Comparison of ENCODE assay signal across 8 cellular contexts in the genomic region with DNA sequence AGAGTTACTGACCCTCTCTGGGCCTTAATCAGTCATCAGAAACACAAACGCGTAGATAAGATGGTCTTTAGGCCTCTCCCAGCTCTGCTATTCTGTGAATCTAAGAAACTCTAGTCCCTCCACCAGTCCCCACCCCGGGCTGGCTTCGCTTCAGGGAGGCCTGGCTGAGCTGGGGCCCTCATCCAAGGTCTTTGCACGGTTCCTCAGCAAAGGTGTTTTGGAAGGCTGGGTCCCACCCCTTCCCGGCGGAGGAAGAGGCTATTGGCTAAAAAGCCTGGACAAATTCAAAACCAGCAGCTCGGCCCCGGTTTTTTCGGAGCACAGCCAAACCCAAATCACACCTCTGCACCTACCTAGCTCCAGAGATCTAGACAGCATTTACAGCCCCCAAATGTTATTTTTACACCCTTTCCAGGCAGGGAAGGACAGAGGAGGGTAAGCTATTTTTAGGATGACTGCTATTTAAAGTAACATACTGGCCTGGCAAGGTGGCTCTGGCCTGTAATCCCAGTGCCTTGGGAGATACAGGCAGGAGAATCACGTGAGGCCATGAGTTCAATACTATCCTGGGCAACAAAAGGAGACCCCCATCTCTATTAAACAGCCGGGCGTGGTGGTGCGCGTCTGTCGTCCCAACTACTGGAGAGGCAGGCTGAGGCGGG. TPM values are rescaled to one million over a fixed set of nuclear protein-coding genes. Genes with fewer than 3 reads are reported as not detected.
DNase-seq lines count a peak whose midpoint lies in the region; ATAC-seq and TF ChIP-seq lines count a peak whose summit lies in the region.

No MANE protein-coding gene starts in this region.

- TF ChIP-seq CTCF in heart right ventricle (IDR thresholded peaks at IDR 0.05) (no peak), retinal pigment epithelial cell (conservative IDR thresholded peaks at IDR 0.05; ENCODE audit: low read depth, low read length) (no peak)

- WGBS in heart right ventricle, 2 donors = 34 to 51% methylated on average over 17 of the region's 17 CpGs

- H3K36me3 ChIP-seq in H7 (replicated peaks; ENCODE audit: control insufficient read depth, insufficient read depth, low read length) (no peaks in the 10 kb centered on the region), heart right ventricle (no peaks in the 10 kb centered on the region)

- intact Hi-C loops in heart right ventricle (cut with DNase I) = loop anchor here in 7 of 10 donors (5.0 to 10.0 kb wide), 9 partner anchors 50 to 462 kb away; a partner anchor contains a TSS

- H3K27me3 Mint-ChIP-seq in activated CD8-positive, alpha-beta T cell treated with anti-CD3 and anti-CD28 coated beads, Interleukin-2, amount 10 ng/mL, durations not matched to agents 7 days and 5 days (ENCODE audit: low read depth) = no peaks in the 10 kb centered on the region

- POLR2A ChIA-PET in activated CD8-positive, alpha-beta T cell treated with anti-CD3 and anti-CD28 coated beads, Interleukin-2, amount 10 ng/mL, durations not matched to agents 7 days and 5 days (lab: Charles Lee) = interaction anchor here (0.7 to 1.4 kb wide), 6 partner anchors 15 to 330 kb away, joined by 3 to 7 read pairs (median 4); no protein-coding TSS in a partner anchor

- peak overlapping the region; percentile 75 for H3K4me3 Mint-ChIP-seq in activated CD8-positive, alpha-beta T cell treated with anti-CD3 and anti-CD28 coated beads, Interleukin-2, amount 10 ng/mL, durations not matched to agents 7 days and 5 days

- no peaks in the 10 kb centered on the region for H3K36me3 Mint-ChIP-seq in activated CD8-positive, alpha-beta T cell treated with anti-CD3 and anti-CD28 coated beads, Interleukin-2, amount 10 ng/mL, durations not matched to agents 7 days and 5 days (ENCODE audit: low read depth)

- H3K27ac Mint-ChIP-seq in activated CD8-positive, alpha-beta T cell treated with anti-CD3 and anti-CD28 coated beads, Interleukin-2, amount 10 ng/mL, durations not matched to agents 7 days and 5 days = peak overlapping the region; percentile 67

- peaks cover 0 to 29% (median 14%) of the 10 kb centered on the region in 9 donors for H3K4me1 ChIP-seq in heart right ventricle

- H3K27me3 ChIP-seq in H7 (ENCODE audit: control insufficient read depth, insufficient read depth, low read length) (no peaks in the 10 kb centered on the region), heart right ventricle (no peaks in the 10 kb centered on the region)

- DNase-seq in H7 = peak; percentile 78
- no peak for DNase-seq in activated CD8-positive, alpha-beta T cell treated with anti-CD3 and anti-CD28 coated beads, Interleukin-2, amount 10 ng/mL, durations not matched to agents 7 days and 5 days
- peak; percentile 53 to 55 for DNase-seq in heart right ventricle
- no peak for DNase-seq in retinal pigment epithelial cell (ENCODE audit: low read depth)
- DNase-seq in activated gamma-delta T cell (lab: John Stamatoyannopoulos, UW) = no peak

- CTCF ChIA-PET in activated CD8-positive, alpha-beta T cell treated with anti-CD3 and anti-CD28 coated beads, Interleukin-2, amount 10 ng/mL, durations not matched to agents 7 days and 5 days (lab: Charles Lee) = interaction anchor here (0.7 to 4.5 kb wide), 74 partner anchors 9 to 906 kb away, joined by 3 to 91 read pairs (median 5); a partner anchor contains a TSS

- no peaks in the 10 kb centered on the region for H3K9me3 ChIP-seq in heart right ventricle

- peaks cover 13% of the 10 kb centered on the region for H3K4me1 Mint-ChIP-seq in activated CD8-positive, alpha-beta T cell treated with anti-CD3 and anti-CD28 coated beads, Interleukin-2, amount 10 ng/mL, durations not matched to agents 7 days and 5 days (ENCODE audit: low read depth)

- no peak for ATAC-seq in activated CD8-positive, alpha-beta T cell treated with anti-CD3 and anti-CD28 coated beads, Interleukin-2, amount 10 ng/mL, durations not matched to agents 7 days and 5 days
- peak; percentile 5 to 61 (median 48) for ATAC-seq in heart right ventricle
- no peak for ATAC-seq in GM18502 (IDR thresholded peaks at IDR 0.05; ENCODE audit: poor library complexity, unreplicated experiment)
- ATAC-seq in HG03139 (IDR thresholded peaks at IDR 0.05; ENCODE audit: unreplicated experiment) = no peak
- no peak for ATAC-seq in HG03469 (IDR thresholded peaks at IDR 0.05; ENCODE audit: unreplicated experiment)

- H3K9me3 Mint-ChIP-seq in activated CD8-positive, alpha-beta T cell treated with anti-CD3 and anti-CD28 coated beads, Interleukin-2, amount 10 ng/mL, durations not matched to agents 7 days and 5 days (ENCODE audit: insufficient read depth) = no peaks in the 10 kb centered on the region

- peak overlapping the region; percentile 89 to 99 (median 96) for H3K27ac ChIP-seq in heart right ventricle

- peak overlapping the region; percentile 64 for H3K4me3 ChIP-seq in H7 (ENCODE audit: insufficient read depth, low read depth, low read length)
- peak overlapping the region; percentile 29 to 74 (median 65) for H3K4me3 ChIP-seq in heart right ventricle
- H3K4me3 ChIP-seq in retinal pigment epithelial cell (ENCODE audit: low read length) = peak overlapping the region; percentile 65

RNA-seq across cellular contexts. Expression of a gene that starts 13.2 kb away (rescaled TPM):
- 127 and 142 TPM in 2 replicates for total RNA-seq in H7 (2014; rRNA removed; shearing (Covaris generic))
- total RNA-seq in activated CD8-positive, alpha-beta T cell treated with anti-CD3 and anti-CD28 coated beads, Interleukin-2, amount 10 ng/mL, durations not matched to agents 7 days and 5 days = 10 to 100 TPM; 38.5 to 40.7 TPM
- 10 to 100 TPM; 42.8 to 59.2 (median 50.3) TPM for total RNA-seq in heart right ventricle
- polyA plus RNA-seq in heart right ventricle = 10 to 100 TPM; 23.6 to 60.4 TPM

RNA-seq across cellular contexts. Expression of a gene that starts 46.9 kb away (rescaled TPM):
- total RNA-seq in H7 (2014; rRNA removed; shearing (Covaris generic)) = 29.1 and 36.0 TPM in 2 replicates
- 10 to 100 TPM; 61.5 to 65.0 TPM for total RNA-seq in activated CD8-positive, alpha-beta T cell treated with anti-CD3 and anti-CD28 coated beads, Interleukin-2, amount 10 ng/mL, durations not matched to agents 7 days and 5 days
- 100 to 1,000 TPM in 3 of 10 donors, 10 to 100 TPM in 7; 18.1 to 126 (median 78.2) TPM for total RNA-seq in heart right ventricle
- 10 to 100 TPM; 11.0 to 11.8 TPM for polyA plus RNA-seq in heart right ventricle

RNA-seq across cellular contexts. Expression of a gene that starts 51.1 kb away (rescaled TPM):
- total RNA-seq in H7 (2014; rRNA removed; shearing (Covaris generic)) = 2.2 and 2.3 TPM in 2 replicates
- under 1 TPM; 0.11 to 0.18 TPM for total RNA-seq in activated CD8-positive, alpha-beta T cell treated with anti-CD3 and anti-CD28 coated beads, Interleukin-2, amount 10 ng/mL, durations not matched to agents 7 days and 5 days
- 1 to 10 TPM; 1.2 to 3.3 (median 1.9) TPM for total RNA-seq in heart right ventricle
- polyA plus RNA-seq in heart right ventricle = 1 to 10 TPM in 1 of 2 donors, under 1 TPM in 1; 0.41 to 1.2 TPM

Comparison
In these comparisons a context has a peak if more than half of its experiments do, and no peak if none do; other contexts are left out.
1. DNase-seq: peak in H7 (single experiment) and heart right ventricle (2 of 2); none in activated CD8-positive, alpha-beta T cell treated with anti-CD3 and anti-CD28 coated beads, Interleukin-2, amount 10 ng/mL, durations not matched to agents 7 days and 5 days (single experiment), retinal pigment epithelial cell (single experiment) and activated gamma-delta T cell (single experiment).
2. ATAC-seq: peak in heart right ventricle (8 of 8); none in activated CD8-positive, alpha-beta T cell treated with anti-CD3 and anti-CD28 coated beads, Interleukin-2, amount 10 ng/mL, durations not matched to agents 7 days and 5 days (single experiment), GM18502 (single experiment), HG03139 (single experiment) and HG03469 (single experiment).
3. Peak in every context shown above with its lines, with median percentiles within 50 percentile points of each other: H3K4me3 ChIP-seq.